In genomic region chr12:59803735-59804134, GRCh38 we compare ENCODE assay signal across 16 cellular contexts.
DNase-seq lines count a peak whose midpoint lies in the region; ATAC-seq, FAIRE-seq and TF ChIP-seq lines count a peak whose summit lies in the region.
"Had no signal": no experiment of that assay in that cellular context is flagged by ENCODE, and none has a peak within 500 bp of the region (broad histone marks: within the 10 kb centered on the region; RNA-seq: fewer than 3 reads in every experiment).

No MANE protein-coding gene starts in this region.

- DNase-seq in cardiac muscle cell (ENCODE audit: low read depth in 1 of 2, low spot score in 1 of 2), result no peak
- DNase-seq in right cardiac atrium, result no peak
- DNase-seq in ascending aorta (ENCODE audit: low spot score in 2 of 2), result no peak
- peak; percentile 28 for DNase-seq in iris pigment epithelial cell (ENCODE audit: low read depth)
- DNase-seq in urothelium cell line (ENCODE audit: low spot score), result peak; percentile 14
- DNase-seq in activated gamma-delta T cell (lab: John Stamatoyannopoulos, UW), result no peak
- DNase-seq in ecto neural progenitor cell (ENCODE audit: low spot score), result no peak
- DNase-seq: activated CD4-positive, alpha-beta T cell treated with anti-CD3 and anti-CD28 coated beads, Interleukin-2, amount 50 U/mL, for 1 hour; cerebellar nuclear complex; DMS153; esophagus squamous epithelium; NCI-H1694; trophoblast cell had no signal

- H3K4me1 ChIP-seq in cardiac muscle cell (ENCODE audit: low read depth) (no peaks in the 10 kb centered on the region), right cardiac atrium (ENCODE audit: control insufficient read depth, insufficient read depth, low read length) (no peaks in the 10 kb centered on the region), ascending aorta (no peaks in the 10 kb centered on the region)

- no peak for ATAC-seq in right cardiac atrium
- ATAC-seq in HG03159 (IDR thresholded peaks at IDR 0.05; ENCODE audit: unreplicated experiment), result no peak
- ATAC-seq: K562 had no signal

- H3K9me3 ChIP-seq in cardiac muscle cell (ENCODE audit: low read depth), result no peaks in the 10 kb centered on the region
- no peaks in the 10 kb centered on the region for H3K9me3 ChIP-seq in right cardiac atrium (ENCODE audit: control insufficient read depth, low read length)
- H3K9me3 ChIP-seq in ascending aorta, result peaks cover 5 to 16% of the 10 kb centered on the region in 2 donors
- H3K9me3 ChIP-seq: esophagus squamous epithelium had no signal

- intact Hi-C loops in right cardiac atrium (cut with DNase I) (loop anchor here in 1 of 4 donors (10.0 kb wide), 1 partner anchor 209 kb away; the partner anchor contains the start of gene SLC16A7), ascending aorta (cut with DNase I) (loop anchor here (10.0 kb wide), 1 partner anchor 209 kb away; the partner anchor contains the start of gene SLC16A7)

- H3K27ac ChIP-seq in cardiac muscle cell, result peak overlapping the region; percentile 36
- no peak overlapping the region for H3K27ac ChIP-seq in right cardiac atrium (ENCODE audit: low read length)
- H3K27ac ChIP-seq in ascending aorta, result peak overlapping the region; percentile 31 to 44
- H3K27ac ChIP-seq: esophagus squamous epithelium had no signal

- FAIRE-seq in urothelium cell line (lab: Jason Lieb, UNC), result no peak
- FAIRE-seq: GM12892, K562 had no signal

- H3K27me3 ChIP-seq in cardiac muscle cell (no peaks in the 10 kb centered on the region), right cardiac atrium (ENCODE audit: control insufficient read depth, insufficient read depth) (no peaks in the 10 kb centered on the region), ascending aorta (no peaks in the 10 kb centered on the region)
- H3K27me3 ChIP-seq: esophagus squamous epithelium had no signal

- H3K36me3 ChIP-seq in cardiac muscle cell, result no peaks in the 10 kb centered on the region
- H3K36me3 ChIP-seq in ascending aorta, result no peaks in the 10 kb centered on the region
- H3K36me3 ChIP-seq: esophagus squamous epithelium had no signal

- no peak for TF ChIP-seq CTCF in cardiac muscle cell (IDR thresholded peaks at IDR 0.05; ENCODE audit: low read depth, low read length)
- TF ChIP-seq CTCF in ascending aorta (IDR thresholded peaks at IDR 0.05), result no peak

- WGBS in right cardiac atrium, result 55% methylated on average over 1 of the region's 1 CpG

- H3K4me3 ChIP-seq in cardiac muscle cell (no peak overlapping the region), right cardiac atrium (ENCODE audit: low read length) (no peak overlapping the region), ascending aorta (peak overlapping the region; percentile 31 to 53)
- H3K4me3 ChIP-seq: K562 had no signal

Comparison
In these comparisons a context has a peak if more than half of its experiments do, and no peak if none do; other contexts are left out.
1. DNase-seq: peak in iris pigment epithelial cell (single experiment) and urothelium cell line (single experiment); none in cardiac muscle cell (0 of 2), right cardiac atrium (0 of 3), ascending aorta (0 of 2), activated gamma-delta T cell (single experiment) and ecto neural progenitor cell (single experiment).
2. H3K4me3 ChIP-seq: peak in ascending aorta (2 of 2); none in cardiac muscle cell (single experiment) and right cardiac atrium (single experiment).